8 cellular contexts compared by ENCODE assay signal in the genomic region with DNA sequence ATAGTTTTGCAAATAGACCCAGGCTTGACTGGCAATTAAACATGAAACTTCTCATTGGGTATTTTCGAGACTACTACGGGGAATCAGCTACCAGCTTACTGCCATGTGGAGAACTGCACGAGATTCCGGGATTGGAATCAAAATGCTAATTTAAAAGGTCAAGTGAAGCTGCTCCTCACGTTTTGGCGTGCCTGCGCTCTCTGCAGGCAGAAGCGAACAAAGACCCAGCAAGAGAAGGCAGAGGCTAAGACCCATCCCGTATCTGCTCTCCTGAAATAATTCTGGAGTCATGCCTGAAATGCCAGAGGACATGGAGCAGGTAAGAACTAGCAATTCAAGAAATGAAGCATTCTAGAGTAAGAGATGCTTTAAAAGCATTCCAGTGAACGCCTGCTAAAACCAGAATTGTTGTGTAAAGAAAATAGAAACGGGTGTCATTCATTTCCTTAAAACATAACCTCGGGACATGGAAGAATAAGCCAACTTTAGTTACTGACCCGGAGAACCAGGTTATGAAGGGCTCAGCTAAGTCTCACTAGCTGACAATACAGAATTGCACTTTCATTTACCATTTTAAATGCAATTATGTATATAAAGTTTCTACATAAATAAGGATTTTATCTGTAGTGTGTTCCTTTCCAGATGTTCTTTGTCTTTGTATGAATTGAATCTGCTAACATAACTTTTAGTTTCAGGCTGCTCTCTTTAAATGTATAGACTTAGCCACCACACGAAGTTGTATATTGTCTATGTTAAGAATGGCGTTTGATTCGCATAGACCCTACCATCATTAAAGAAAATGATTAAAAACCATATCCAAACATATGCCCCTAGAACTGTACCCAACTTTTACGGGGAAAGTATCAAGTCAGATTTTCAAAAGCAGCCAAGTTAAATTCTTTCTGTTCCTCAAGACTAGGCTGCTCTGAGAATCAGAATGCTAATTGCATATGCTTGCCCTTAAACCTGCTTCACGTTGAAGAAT. TPM values are rescaled to one million over a fixed set of nuclear protein-coding genes. Genes with fewer than 3 reads are reported as not detected.
A peak's percentile ranks its signal among the peaks of the same experiment; 100 is the strongest.
DNase-seq lines count a peak whose midpoint lies in the region; ATAC-seq, FAIRE-seq and TF ChIP-seq lines count a peak whose summit lies in the region.

No MANE protein-coding gene starts in this region.

- CTCF ChIA-PET in A673 (lab: Charles Lee) (no interaction called here), endothelial cell of umbilical vein (lab: Charles Lee) (interaction anchor here (0.6 to 1.4 kb wide), 8 partner anchors 14 to 95 kb away, joined by 3 to 13 read pairs (median 4); a partner anchor contains a TSS)

- no peak overlapping the region for H4K5ac ChIP-seq in mesendoderm (ENCODE audit: low read length)

- POLR2A ChIA-PET in A673 (lab: Charles Lee; ENCODE audit: low non-redundant PET), result no interaction called here
- POLR2A ChIA-PET in endothelial cell of umbilical vein (lab: Charles Lee), result interaction anchor here (0.9 kb wide), 1 partner anchor 45 kb away, joined by 4 read pairs; no protein-coding TSS in a partner anchor

- H2BK120ac ChIP-seq in mesendoderm (ENCODE audit: low read depth, low read length), result no peak overlapping the region

- DNase-seq in A673 (ENCODE audit: low spot score) (peak; percentile 91), NAMALWA (ENCODE audit: low spot score) (peak; percentile 71), endothelial cell of umbilical vein (ENCODE audit: low read depth, low spot score) (peak; percentile 86), mesendoderm (peak; percentile 97)
- peak; percentile 38 to 55 for DNase-seq in activated CD4-positive, alpha-beta T cell treated with anti-CD3 and anti-CD28 coated beads, Interleukin-2, amount 50 U/mL, for 48 hours

- BruUV-seq in A673 (replicated peaks; lab: Mats Ljungman, UMichigan) (TSS peak; percentile 36), endothelial cell of umbilical vein (replicated peaks; lab: Mats Ljungman, UMichigan) (TSS peak; percentile 0)

- no peaks in the 10 kb centered on the region for H3K27me3 ChIP-seq in A673 (replicated peaks; ENCODE audit: insufficient read depth, low read depth, low read length, poor library complexity)
- H3K27me3 ChIP-seq in endothelial cell of umbilical vein (ENCODE audit: control insufficient read depth in 2 of 2, insufficient read depth in 2 of 2, low read length in 2 of 2), result no peaks in the 10 kb centered on the region
- H3K27me3 ChIP-seq in mesendoderm (ENCODE audit: insufficient read depth, low read length, poor library complexity), result no peaks in the 10 kb centered on the region
- no peaks in the 10 kb centered on the region for H3K27me3 ChIP-seq in stomach smooth muscle (ENCODE audit: control insufficient read depth in 1 of 2, insufficient read depth in 2 of 2, low read length in 2 of 2)

- H3K56ac ChIP-seq in mesendoderm (ENCODE audit: low read length), result peak overlapping the region; percentile 91

- no peak overlapping the region for H3K23ac ChIP-seq in mesendoderm (ENCODE audit: low read length)

- H4K20me1 ChIP-seq in endothelial cell of umbilical vein (replicated peaks; ENCODE audit: control insufficient read depth, extremely low read depth, insufficient read depth, low read length), result no peaks in the 10 kb centered on the region

- no peaks in the 10 kb centered on the region for H3K9me1 ChIP-seq in endothelial cell of umbilical vein (replicated peaks; ENCODE audit: control insufficient read depth, extremely low read depth, insufficient read depth, low read length)

- H2AK5ac ChIP-seq in mesendoderm (ENCODE audit: low read length), result no peak overlapping the region

- peak overlapping the region; percentile 89 for H3K4me2 ChIP-seq in endothelial cell of umbilical vein (ENCODE audit: insufficient read depth, low read length)
- peak overlapping the region; percentile 96 for H3K4me2 ChIP-seq in mesendoderm (ENCODE audit: low read length)

- dilution Hi-C loops in endothelial cell of umbilical vein (cut with MboI; ENCODE audit: extremely low pct_ligation_motif_present, low sequenced_read_pairs), result no loop called here

- no peak overlapping the region for H4K8ac ChIP-seq in mesendoderm (ENCODE audit: low read depth, low read length)

- intact Hi-C loops in A673 (cut with micrococcal nuclease; ENCODE audit: unreplicated experiment), result loop anchor here (2.0 kb wide), 1 partner anchor 43 kb away; a partner anchor contains a TSS
- intact Hi-C loops in endothelial cell of umbilical vein (cut with micrococcal nuclease), result loop anchor here (1.0 to 2.0 kb wide), 3 partner anchors 29 to 357 kb away; no protein-coding TSS in a partner anchor

- no peak overlapping the region for H3K4ac ChIP-seq in mesendoderm (ENCODE audit: low read depth, low read length)

- H3K18ac ChIP-seq in mesendoderm (ENCODE audit: low read length), result peak overlapping the region; percentile 80

- peak; percentile 53 for TF ChIP-seq CTCF in A673 (conservative IDR thresholded peaks at IDR 0.05; ENCODE audit: low read depth, low read length)
- peak; percentile 18 to 38 for TF ChIP-seq CTCF in endothelial cell of umbilical vein (IDR thresholded peaks at IDR 0.05; ENCODE audit: extremely low read depth in 1 of 2, insufficient read depth in 1 of 2, low read depth in 1 of 2, low read length in 2 of 2)

- no peak overlapping the region for H2BK5ac ChIP-seq in mesendoderm (ENCODE audit: low read length)

- H3K27ac ChIP-seq in A673 (ENCODE audit: low read depth, low read length, poor library complexity, severe bottlenecking) (peak overlapping the region; percentile 93), endothelial cell of umbilical vein (ENCODE audit: insufficient read depth, low read depth, low read length) (peak overlapping the region; percentile 70), mesendoderm (ENCODE audit: low read depth, low read length) (peak overlapping the region; percentile 7), stomach smooth muscle (ENCODE audit: low read length) (peak overlapping the region; percentile 87)

- H3K9me3 ChIP-seq in A673 (ENCODE audit: low read depth, low read length, poor library complexity, severe bottlenecking) (no peaks in the 10 kb centered on the region), endothelial cell of umbilical vein (replicated peaks; ENCODE audit: control insufficient read depth, insufficient read depth, low read length) (no peaks in the 10 kb centered on the region), stomach smooth muscle (ENCODE audit: control insufficient read depth in 2 of 2, low read length in 2 of 2) (no peaks in the 10 kb centered on the region)

- H3K36me3 ChIP-seq in A673 (ENCODE audit: insufficient read depth, low read length, poor library complexity, severe bottlenecking) (no peaks in the 10 kb centered on the region), endothelial cell of umbilical vein (ENCODE audit: control insufficient read depth in 2 of 2, extremely low read depth in 1 of 2, insufficient read depth in 2 of 2, low read length in 2 of 2) (no peaks in the 10 kb centered on the region), mesendoderm (ENCODE audit: control insufficient read depth, insufficient read depth, low read length) (no peaks in the 10 kb centered on the region), stomach smooth muscle (ENCODE audit: control insufficient read depth in 2 of 2, insufficient read depth in 2 of 2, low read length in 2 of 2) (no peaks in the 10 kb centered on the region)

- peak overlapping the region; percentile 74 for H2BK15ac ChIP-seq in mesendoderm (replicated peaks; ENCODE audit: low read depth)

- peak; percentile 85 for FAIRE-seq in endothelial cell of umbilical vein (lab: Jason Lieb, UNC)

- H3K79me1 ChIP-seq in mesendoderm (ENCODE audit: low read length), result no peaks in the 10 kb centered on the region

- peak overlapping the region; percentile 84 for H3K4me3 ChIP-seq in A673 (ENCODE audit: low read depth, low read length, poor library complexity, severe bottlenecking)
- H3K4me3 ChIP-seq in endothelial cell of umbilical vein (replicated peaks in 1 of 3; ENCODE audit: insufficient read depth in 1 of 3, low read depth in 1 of 3, low read length in 3 of 3), result peak overlapping the region; percentile 46 to 98 (median 59)
- peak overlapping the region; percentile 70 for H3K4me3 ChIP-seq in mesendoderm (ENCODE audit: low read length)
- H3K4me3 ChIP-seq in stomach smooth muscle (ENCODE audit: low read length in 2 of 2), result peak overlapping the region; percentile 77 to 83

- no CpG with 5 or more reads among the region's 18 CpGs for WGBS in mesendoderm (ENCODE audit: extremely low coverage, insufficient coverage, low lambda C conversion rate)

- H3K4me1 ChIP-seq in A673 (ENCODE audit: insufficient read depth, low read length, poor library complexity, severe bottlenecking) (no peaks in the 10 kb centered on the region), endothelial cell of umbilical vein (ENCODE audit: control insufficient read depth, extremely low read depth, insufficient read depth, low read length) (peaks cover 22% of the 10 kb centered on the region), mesendoderm (ENCODE audit: control insufficient read depth, low read depth, low read length) (no peaks in the 10 kb centered on the region), stomach smooth muscle (ENCODE audit: control insufficient read depth, insufficient read depth, low read length) (peaks cover 14% of the 10 kb centered on the region)

- H2AFZ ChIP-seq in endothelial cell of umbilical vein (ENCODE audit: low read depth, low read length), result peak overlapping the region; percentile 60

- ATAC-seq in GM18858 (IDR thresholded peaks at IDR 0.05; ENCODE audit: unreplicated experiment), result peak; percentile 14
- no peak for ATAC-seq in HG02970 (IDR thresholded peaks at IDR 0.05; ENCODE audit: low FRiP score, unreplicated experiment)

- H3K9ac ChIP-seq in endothelial cell of umbilical vein (replicated peaks; ENCODE audit: extremely low read depth, insufficient read depth, low read length) (peak overlapping the region; percentile 84), mesendoderm (ENCODE audit: low read length) (peak overlapping the region; percentile 91), stomach smooth muscle (ENCODE audit: low read length in 2 of 2) (peak overlapping the region; percentile 69 to 93)

- H3K79me2 ChIP-seq in endothelial cell of umbilical vein (ENCODE audit: control insufficient read depth, insufficient read depth, low read length), result peaks cover 27% of the 10 kb centered on the region
- peaks cover 29% of the 10 kb centered on the region for H3K79me2 ChIP-seq in mesendoderm (ENCODE audit: control insufficient read depth, insufficient read depth, low read length)

- peak; percentile 57 for TF ChIP-seq POLR2A in endothelial cell of umbilical vein (IDR thresholded peaks at IDR 0.05; ENCODE audit: low read depth, low read length)

RNA-seq across cellular contexts. Expression of a gene that starts 2.0 kb away (rescaled TPM):
- total RNA-seq in A673 (2021), result 49.9 and 50.3 TPM in 2 replicates
- total RNA-seq in endothelial cell of umbilical vein, result 93.1 and 101 TPM in 2 replicates
- 33.9 and 41.5 TPM in 2 replicates for polyA plus RNA-seq in endothelial cell of umbilical vein
- 55.0 and 55.8 TPM in 2 replicates for polyA plus RNA-seq in endothelial cell of umbilical vein (2011; cell fraction: cytosol; rRNA removed)
- 29.6 and 42.1 TPM in 2 replicates for polyA plus RNA-seq in endothelial cell of umbilical vein (2011; cell fraction: nucleus; rRNA removed)
- 86.7 and 111 TPM in 2 replicates for polyA plus RNA-seq in endothelial cell of umbilical vein (2012)
- 46.0 and 52.0 TPM in 2 replicates for polyA minus RNA-seq in endothelial cell of umbilical vein
- polyA minus RNA-seq in endothelial cell of umbilical vein (2011; cell fraction: cytosol; rRNA and poly(A)+ RNA removed), result 18.8 TPM
- 20.0 and 24.9 TPM in 2 replicates for polyA minus RNA-seq in endothelial cell of umbilical vein (2011; cell fraction: nucleus; rRNA and poly(A)+ RNA removed)
- 33.0 TPM for polyA plus RNA-seq in mesendoderm (2013, experiment 1 of 2)
- 35.0 TPM for polyA plus RNA-seq in mesendoderm (2013, experiment 2 of 2)

RNA-seq across cellular contexts. Expression of a gene that starts 43.0 kb away (rescaled TPM):
- 57.6 and 64.8 TPM in 2 replicates for total RNA-seq in A673 (2021)
- total RNA-seq in endothelial cell of umbilical vein, result 26.0 and 31.0 TPM in 2 replicates
- polyA plus RNA-seq in endothelial cell of umbilical vein, result 3.9 and 5.5 TPM in 2 replicates
- 9.5 and 11.6 TPM in 2 replicates for polyA plus RNA-seq in endothelial cell of umbilical vein (2011; cell fraction: cytosol; rRNA removed)
- polyA plus RNA-seq in endothelial cell of umbilical vein (2011; cell fraction: nucleus; rRNA removed), result 7.5 and 16.0 TPM in 2 replicates
- polyA plus RNA-seq in endothelial cell of umbilical vein (2012), result 9.5 and 25.6 TPM in 2 replicates
- 3.2 and 3.3 TPM in 2 replicates for polyA minus RNA-seq in endothelial cell of umbilical vein
- 16.4 TPM for polyA minus RNA-seq in endothelial cell of umbilical vein (2011; cell fraction: cytosol; rRNA and poly(A)+ RNA removed)
- 5.3 and 12.6 TPM in 2 replicates for polyA minus RNA-seq in endothelial cell of umbilical vein (2011; cell fraction: nucleus; rRNA and poly(A)+ RNA removed)
- 58.8 TPM for polyA plus RNA-seq in mesendoderm (2013, experiment 1 of 2)
- 57.7 TPM for polyA plus RNA-seq in mesendoderm (2013, experiment 2 of 2)

RNA-seq across cellular contexts. Expression of a gene that starts 43.5 kb away (rescaled TPM):
- total RNA-seq in A673 (2021), result 53.2 and 67.2 TPM in 2 replicates
- 46.9 and 50.3 TPM in 2 replicates for total RNA-seq in endothelial cell of umbilical vein
- polyA plus RNA-seq in endothelial cell of umbilical vein, result 2.4 and 3.9 TPM in 2 replicates
- 6.5 and 6.8 TPM in 2 replicates for polyA plus RNA-seq in endothelial cell of umbilical vein (2011; cell fraction: cytosol; rRNA removed)
- polyA plus RNA-seq in endothelial cell of umbilical vein (2011; cell fraction: nucleus; rRNA removed), result 4.1 and 5.5 TPM in 2 replicates
- 21.8 and 24.3 TPM in 2 replicates for polyA plus RNA-seq in endothelial cell of umbilical vein (2012)
- 1.7 and 4.0 TPM in 2 replicates for polyA minus RNA-seq in endothelial cell of umbilical vein
- polyA minus RNA-seq in endothelial cell of umbilical vein (2011; cell fraction: cytosol; rRNA and poly(A)+ RNA removed), result 7.7 TPM
- 3.3 and 5.9 TPM in 2 replicates for polyA minus RNA-seq in endothelial cell of umbilical vein (2011; cell fraction: nucleus; rRNA and poly(A)+ RNA removed)
- 17.2 TPM for polyA plus RNA-seq in mesendoderm (2013, experiment 1 of 2)
- polyA plus RNA-seq in mesendoderm (2013, experiment 2 of 2), result 16.7 TPM

Comparison
In these comparisons a context has a peak if more than half of its experiments do, and no peak if none do; other contexts are left out.
1. DNase-seq: peak in every context shown above with its lines; median percentile 97 in mesendoderm; 91 in A673; 86 in endothelial cell of umbilical vein; 71 in NAMALWA; 46 in activated CD4-positive, alpha-beta T cell treated with anti-CD3 and anti-CD28 coated beads, Interleukin-2, amount 50 U/mL, for 48 hours.
2. H3K27ac ChIP-seq: peak in every context shown above with its lines; median percentile 93 in A673; 87 in stomach smooth muscle; 70 in endothelial cell of umbilical vein; 7 in mesendoderm.